ENCODE assay signal across 8 cellular contexts in genomic region chr22:41688365-41689211, GRCh38. TPM values are rescaled to one million over a fixed set of nuclear protein-coding genes. Genes with fewer than 3 reads are reported as not detected.
DNase-seq lines count a peak whose midpoint lies in the region; ATAC-seq, FAIRE-seq and TF ChIP-seq lines count a peak whose summit lies in the region.

SNU13 (minus strand) TSS chr22:41688867; CDS start chr22:41688796, 71 bp downstream.

- H3K4me1 Mint-ChIP-seq in mesothelial cell of epicardium: peaks cover 18% of the 10 kb centered on the region

- peak within 1 kb of the TSS; percentile 89 for H3K27ac ChIP-seq in HUES64 (ENCODE audit: low read depth, low read length)
- H3K27ac ChIP-seq in OCI-LY3 (ENCODE audit: low read length): peak within 1 kb of the TSS; percentile 81

- H3K4me3 ChIP-seq in HUES64 (ENCODE audit: low read length) (peak within 1 kb of the TSS; percentile 96), OCI-LY3 (ENCODE audit: low read length) (peak within 1 kb of the TSS; percentile 83)

- H3K27ac Mint-ChIP-seq in mesothelial cell of epicardium: peak within 1 kb of the TSS; percentile 99

- H4K20me1 ChIP-seq in OCI-LY3 (ENCODE audit: insufficient read depth, low read length): peaks cover 12% of the 10 kb centered on the region

- H3K9me3 Mint-ChIP-seq in mesothelial cell of epicardium: no peaks in the 10 kb centered on the region

- peak within 1 kb of the TSS; percentile 92 for H3K9ac ChIP-seq in HUES64 (ENCODE audit: low read depth, low read length)
- peak within 1 kb of the TSS; percentile 96 for H3K9ac ChIP-seq in OCI-LY3 (ENCODE audit: low read length)

- H3K36me3 ChIP-seq in HUES64 (ENCODE audit: insufficient read depth, low read length) (0 out of 2 replicates have a peak, but pooled peaks cover 2% of the 10 kb centered on the region), OCI-LY3 (replicated peaks; ENCODE audit: low read depth, low read length) (peaks cover 6% of the 10 kb centered on the region)

- peaks cover 5% of the 10 kb centered on the region; the same call in 1 of the 2 replicates for H3K4me1 ChIP-seq in HUES64 (ENCODE audit: insufficient read depth, low read length)
- H3K4me1 ChIP-seq in OCI-LY3 (ENCODE audit: low read length): peaks cover 6% of the 10 kb centered on the region

- peak within 1 kb of the TSS; percentile 94 for H3K4me3 Mint-ChIP-seq in mesothelial cell of epicardium

- TF ChIP-seq CTCF in D721Med (IDR thresholded peaks at IDR 0.05; ENCODE audit: insufficient read depth, missing control alignments) (no peak), OCI-LY3 (IDR thresholded peaks at IDR 0.05; ENCODE audit: low read depth, low read length) (no peak), mesothelial cell of epicardium (IDR thresholded peaks at IDR 0.05; ENCODE audit: unreplicated experiment) (no peak)

- H3K79me2 ChIP-seq in OCI-LY3 (ENCODE audit: low read length): peaks cover 55% of the 10 kb centered on the region

- 2% methylated on average over 60 of the region's 62 CpGs for WGBS in HUES64

- H3K27me3 Mint-ChIP-seq in mesothelial cell of epicardium (ENCODE audit: low read depth): no peaks in the 10 kb centered on the region

- peak within 1 kb of the TSS; percentile 67; the same call in 1 of the 2 replicates for H2AFZ ChIP-seq in OCI-LY3 (ENCODE audit: low read depth, low read length)

- H3K9me3 ChIP-seq in HUES64 (ENCODE audit: insufficient read depth, low read depth, low read length) (no peaks in the 10 kb centered on the region), OCI-LY3 (ENCODE audit: insufficient read depth, low read length) (no peaks in the 10 kb centered on the region)

- ATAC-seq in GM21423 (IDR thresholded peaks at IDR 0.05; ENCODE audit: unreplicated experiment): peak; percentile 78

- DNase-seq in D721Med (ENCODE audit: insufficient read length, low spot score) (peak; percentile 62), mesothelial cell of epicardium (ENCODE audit: low spot score in 2 of 2, unreplicated experiment in 2 of 2) (peak; percentile 75 to 89)
- peak; percentile 91 for DNase-seq in activated CD8-positive, alpha-beta memory T cell treated with anti-CD3 and anti-CD28 coated beads, Interleukin-2, amount 50 U/mL, for 4 hours
- DNase-seq in stimulated activated CD8-positive, alpha-beta memory T cell treated with anti-CD3 and anti-CD28 coated beads, Interleukin-15, amount 100 ng/mL, for 4 hours (ENCODE audit: low read depth in 2 of 2): peak; percentile 83 to 86

- H3K27me3 ChIP-seq in HUES64 (ENCODE audit: insufficient read depth, low read length) (no peaks in the 10 kb centered on the region), OCI-LY3 (ENCODE audit: low read depth, low read length) (no peaks in the 10 kb centered on the region)

- FAIRE-seq in D721Med (lab: Jason Lieb, UNC) (no peak), endometrium (lab: Jason Lieb, UNC) (peak; percentile 80)

- no peaks in the 10 kb centered on the region for H3K36me3 Mint-ChIP-seq in mesothelial cell of epicardium

- H3K4me2 ChIP-seq in OCI-LY3 (ENCODE audit: low read length): peak within 1 kb of the TSS; percentile 83

RNA-seq across cellular contexts. Expression of gene SNU13, which starts in this region (rescaled TPM):
- 137 TPM for polyA plus RNA-seq in HUES64 (2013, experiment 1 of 2)
- 134 TPM for polyA plus RNA-seq in HUES64 (2013, experiment 2 of 2)
- 110 to 116 TPM (median 115 TPM) in 3 replicates for total RNA-seq in mesothelial cell of epicardium

Comparison
In these comparisons a context has a peak if more than half of its experiments do, and no peak if none do; other contexts are left out.
1. Peak in every context shown above with its lines: DNase-seq, ATAC-seq, H3K4me3 ChIP-seq and H3K27ac ChIP-seq.